Comparison of ENCODE assay signal across 2 cellular contexts in genomic region chr3:39103324-39103693, GRCh38.
TF ChIP-seq lines count a peak whose summit lies in the region.

No MANE protein-coding gene starts in this region.

TF ChIP-seq in GM23338, 12 proteins besides CTCF, POLR2A, EP300 and RAD21 (continued from another document):
- TF ChIP-seq EZH2phosphoT487 (IDR thresholded peaks at IDR 0.05; ENCODE audit: unreplicated experiment) (no peak), ZNF462 (CRISPR knock-in tag; IDR thresholded peaks at IDR 0.05) (no peak), EZH2 (IDR thresholded peaks at IDR 0.05; ENCODE audit: low read depth, unreplicated experiment) (no peak), POLR2AphosphoS5 (IDR thresholded peaks at IDR 0.05; ENCODE audit: low read depth) (no peak), ZNF114 (CRISPR knock-in tag; IDR thresholded peaks at IDR 0.05) (no peak), ETS1 (IDR thresholded peaks at IDR 0.05) (no peak), JUNB (IDR thresholded peaks at IDR 0.05; ENCODE audit: unreplicated experiment) (no peak), NANOG (IDR thresholded peaks at IDR 0.05; ENCODE audit: borderline replicate concordance) (no peak), ZNF331 (CRISPR knock-in tag; IDR thresholded peaks at IDR 0.05; ENCODE audit: low read depth) (no peak), CREB1 (CRISPR knock-in tag; IDR thresholded peaks at IDR 0.05; ENCODE audit: low read depth) (no peak)

TF ChIP-seq in WTC11, 78 proteins besides CTCF, POLR2A, EP300 and RAD21 (continued from another document):
- no peak for TF ChIP-seq MAX (CRISPR knock-in tag; IDR thresholded peaks at IDR 0.05)
- TF ChIP-seq CBFB (CRISPR knock-in tag; IDR thresholded peaks at IDR 0.05; ENCODE audit: low read depth), result no peak
- no peak for TF ChIP-seq STAT6 (CRISPR knock-in tag; conservative IDR thresholded peaks at IDR 0.05; ENCODE audit: low read depth)
- no peak for TF ChIP-seq ZNF396 (CRISPR knock-in tag; IDR thresholded peaks at IDR 0.05; ENCODE audit: borderline replicate concordance)
- no peak for TF ChIP-seq ERG (CRISPR knock-in tag; IDR thresholded peaks at IDR 0.05)
- TF ChIP-seq GRHL2 (CRISPR knock-in tag; IDR thresholded peaks at IDR 0.05; ENCODE audit: insufficient replicate concordance, severe bottlenecking), result no peak
- TF ChIP-seq MLX (CRISPR knock-in tag; IDR thresholded peaks at IDR 0.05), result no peak
- no peak for TF ChIP-seq USF1 (CRISPR knock-in tag; IDR thresholded peaks at IDR 0.05)
- TF ChIP-seq CREB1 (CRISPR knock-in tag; IDR thresholded peaks at IDR 0.05), result no peak
- TF ChIP-seq ATF1 (CRISPR knock-in tag; IDR thresholded peaks at IDR 0.05), result no peak
- no peak for TF ChIP-seq ZNF138 (CRISPR knock-in tag; conservative IDR thresholded peaks at IDR 0.05)
- no peak for TF ChIP-seq AFF4 (CRISPR knock-in tag; IDR thresholded peaks at IDR 0.05; ENCODE audit: borderline replicate concordance)
